In the genomic region with DNA sequence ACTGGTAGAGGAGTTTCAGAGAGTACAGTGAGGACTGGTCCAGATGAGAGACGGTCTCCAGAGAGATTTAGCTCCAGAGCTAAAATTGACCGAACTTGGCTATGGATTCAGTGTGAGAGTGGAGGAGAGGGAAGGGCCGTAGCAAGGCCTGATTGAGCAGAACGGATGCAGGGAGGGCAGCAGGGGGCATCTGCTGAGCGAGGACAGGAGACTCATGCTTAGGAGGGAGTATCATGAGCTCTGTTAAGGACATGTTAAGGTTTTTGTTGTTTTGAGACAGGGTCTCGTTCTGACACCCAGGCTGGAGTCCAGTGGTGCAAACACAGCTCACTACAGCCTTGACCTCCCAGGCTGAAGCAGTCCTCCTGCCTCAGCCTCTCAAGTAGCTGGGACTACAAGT, we compare ENCODE assay signal across 21 cellular contexts. TPM values are rescaled to one million over a fixed set of nuclear protein-coding genes. Genes with fewer than 3 reads are reported as not detected.
DNase-seq lines count a peak whose midpoint lies in the region; ATAC-seq and TF ChIP-seq lines count a peak whose summit lies in the region.
"Had no signal": no experiment of that assay in that cellular context is flagged by ENCODE, and none has a peak within 500 bp of the region (broad histone marks: within the 10 kb centered on the region; RNA-seq: fewer than 3 reads in every experiment).

No MANE protein-coding gene starts in this region.

- no peak for DNase-seq in activated naive CD4-positive, alpha-beta T cell treated with anti-CD3 and anti-CD28 coated beads, Interleukin-2, amount 50 U/mL, for 16 hours
- no peak for DNase-seq in T-helper 17 cell
- DNase-seq in chondrocyte (ENCODE audit: low spot score) = no peak
- no peak for DNase-seq in stimulated activated naive B cell treated with anti-CD40 and anti-IgM and Interleukin-4, amounts not matched to agents 10 μg/mL and 1 μg/mL and 100 μg/mL, for 72 hours
- DNase-seq in NCI-H2196 (lab: John Stamatoyannopoulos, UW; ENCODE audit: unreplicated experiment) = no peak
- DNase-seq in neuronal stem cell (ENCODE audit: low spot score) = no peak
- no peak for DNase-seq in activated gamma-delta T cell treated with Interleukin-2 at 50 U/mL for 16 hours
- DNase-seq: activated CD4-positive, alpha-beta T cell treated with anti-CD3 and anti-CD28 coated beads for 4 hours; Caco-2; central memory CD4-positive, alpha-beta T cell; midbrain; NCI-H1436 treated with DMSO at 0.1 percent for 48 hours; NCI-H2171; nucleus accumbens; retina; SK-N-SH had no signal

- no peak overlapping the region for H3K9ac ChIP-seq in neuronal stem cell (ENCODE audit: low read depth, low read length, poor library complexity)
- H3K9ac ChIP-seq: SK-N-SH had no signal

- no peak overlapping the region for H3K18ac ChIP-seq in neuronal stem cell (ENCODE audit: low read length)

- H3K9me3 ChIP-seq in T-helper 17 cell (ENCODE audit: control insufficient read depth, low read length, poor library complexity, severe bottlenecking) = no peaks in the 10 kb centered on the region
- H3K9me3 ChIP-seq in neuronal stem cell (replicated peaks in 1 of 2; ENCODE audit: control insufficient read depth in 2 of 2, insufficient read depth in 1 of 2, low read depth in 1 of 2, low read length in 2 of 2) = no peaks in the 10 kb centered on the region
- H3K9me3 ChIP-seq: Caco-2, esophagus muscularis mucosa, gastroesophageal sphincter, SK-N-SH, suprapubic skin had no signal

- no peaks in the 10 kb centered on the region for H3K9me3 Mint-ChIP-seq in activated naive CD4-positive, alpha-beta T cell treated with anti-CD3 and anti-CD28 coated beads, Interleukin-2, amount 50 U/mL, for 24 hours
- no peaks in the 10 kb centered on the region for H3K9me3 Mint-ChIP-seq in chondrocyte (ENCODE audit: low read depth)
- H3K9me3 Mint-ChIP-seq in stimulated activated naive B cell treated with anti-CD40 and anti-IgM and Interleukin-4, amounts not matched to agents 10 μg/mL and 1 μg/mL and 100 μg/mL, for 72 hours = peaks cover 0 to 2% of the 10 kb centered on the region in 2 donors

- no peaks in the 10 kb centered on the region for H3K27me3 Mint-ChIP-seq in activated naive CD4-positive, alpha-beta T cell treated with anti-CD3 and anti-CD28 coated beads, Interleukin-2, amount 50 U/mL, for 24 hours
- H3K27me3 Mint-ChIP-seq in T-helper 17 cell (no peaks in the 10 kb centered on the region), chondrocyte (ENCODE audit: low read depth) (no peaks in the 10 kb centered on the region)
- H3K27me3 Mint-ChIP-seq in stimulated activated naive B cell treated with anti-CD40 and anti-IgM and Interleukin-4, amounts not matched to agents 10 μg/mL and 1 μg/mL and 100 μg/mL, for 72 hours = no peaks in the 10 kb centered on the region

- H3K36me3 Mint-ChIP-seq in activated naive CD4-positive, alpha-beta T cell treated with anti-CD3 and anti-CD28 coated beads, Interleukin-2, amount 50 U/mL, for 24 hours = peaks cover 2% of the 10 kb centered on the region
- H3K36me3 Mint-ChIP-seq in T-helper 17 cell (ENCODE audit: low read depth) (peaks cover 5% of the 10 kb centered on the region), chondrocyte (ENCODE audit: low read depth) (peaks cover 14% of the 10 kb centered on the region)
- H3K36me3 Mint-ChIP-seq in stimulated activated naive B cell treated with anti-CD40 and anti-IgM and Interleukin-4, amounts not matched to agents 10 μg/mL and 1 μg/mL and 100 μg/mL, for 72 hours = peaks cover 26 to 45% of the 10 kb centered on the region in 2 donors

- H4K8ac ChIP-seq in neuronal stem cell (ENCODE audit: low read depth, low read length) = no peak overlapping the region

- no peaks in the 10 kb centered on the region for H3K27me3 ChIP-seq in neuronal stem cell (ENCODE audit: control insufficient read depth in 3 of 3, insufficient read depth in 3 of 3, low read depth in 1 of 3, low read length in 3 of 3)
- H3K27me3 ChIP-seq: suprapubic skin had no signal

- H3K36me3 ChIP-seq in neuronal stem cell (replicated peaks in 1 of 2; ENCODE audit: control insufficient read depth in 2 of 2, insufficient read depth in 2 of 2, low read length in 2 of 2) = peaks cover 34 to 50% of the 10 kb centered on the region in 2 donors

- H3K4me1 Mint-ChIP-seq in activated naive CD4-positive, alpha-beta T cell treated with anti-CD3 and anti-CD28 coated beads, Interleukin-2, amount 50 U/mL, for 24 hours = peaks cover 32% of the 10 kb centered on the region
- H3K4me1 Mint-ChIP-seq in T-helper 17 cell = peaks cover 38% of the 10 kb centered on the region
- H3K4me1 Mint-ChIP-seq in chondrocyte (ENCODE audit: low read depth) = peaks cover 29% of the 10 kb centered on the region
- H3K4me1 Mint-ChIP-seq in stimulated activated naive B cell treated with anti-CD40 and anti-IgM and Interleukin-4, amounts not matched to agents 10 μg/mL and 1 μg/mL and 100 μg/mL, for 72 hours = peaks cover 35 to 56% of the 10 kb centered on the region in 2 donors

- ATAC-seq in T-helper 17 cell = no peak
- ATAC-seq in stimulated activated naive B cell treated with anti-CD40 and anti-IgM and Interleukin-4, amounts not matched to agents 10 μg/mL and 1 μg/mL and 100 μg/mL, for 72 hours (replicated peaks) = no peak
- ATAC-seq: gastroesophageal sphincter had no signal

- no peak overlapping the region for H2BK5ac ChIP-seq in neuronal stem cell (ENCODE audit: low read length)

- H2BK120ac ChIP-seq in neuronal stem cell (ENCODE audit: low read depth, low read length) = no peak overlapping the region

- H3K4ac ChIP-seq in neuronal stem cell (ENCODE audit: low read length) = no peak overlapping the region

- H3K4me3 Mint-ChIP-seq in activated naive CD4-positive, alpha-beta T cell treated with anti-CD3 and anti-CD28 coated beads, Interleukin-2, amount 50 U/mL, for 24 hours = no peak overlapping the region
- H3K4me3 Mint-ChIP-seq in T-helper 17 cell = no peak overlapping the region
- H3K4me3 Mint-ChIP-seq in chondrocyte (ENCODE audit: unreplicated experiment) = no peak overlapping the region
- peak overlapping the region in 1 of 2 donors; percentile 1 for H3K4me3 Mint-ChIP-seq in stimulated activated naive B cell treated with anti-CD40 and anti-IgM and Interleukin-4, amounts not matched to agents 10 μg/mL and 1 μg/mL and 100 μg/mL, for 72 hours

- H2AFZ ChIP-seq in neuronal stem cell (ENCODE audit: low read length) = no peak overlapping the region

- no peak overlapping the region for H2BK12ac ChIP-seq in neuronal stem cell (ENCODE audit: low read length)

- peak overlapping the region; percentile 76 for H3K27ac Mint-ChIP-seq in activated naive CD4-positive, alpha-beta T cell treated with anti-CD3 and anti-CD28 coated beads, Interleukin-2, amount 50 U/mL, for 24 hours
- H3K27ac Mint-ChIP-seq in T-helper 17 cell (peak overlapping the region; percentile 77), chondrocyte (ENCODE audit: unreplicated experiment) (peak overlapping the region; percentile 73)
- H3K27ac Mint-ChIP-seq in stimulated activated naive B cell treated with anti-CD40 and anti-IgM and Interleukin-4, amounts not matched to agents 10 μg/mL and 1 μg/mL and 100 μg/mL, for 72 hours = peak overlapping the region; percentile 90

- no CpG with 5 or more reads among the region's 6 CpGs for WGBS in neuronal stem cell (ENCODE audit: extremely low coverage in 2 of 2, insufficient read length in 2 of 2, insufficient replicate concordance in 1 of 2), 2 donors

- peaks cover 0 to 4% of the 10 kb centered on the region in 2 donors for H3K4me1 ChIP-seq in neuronal stem cell (ENCODE audit: control insufficient read depth in 2 of 2, insufficient read depth in 1 of 2, low read depth in 1 of 2, low read length in 2 of 2)
- H3K4me1 ChIP-seq: Caco-2 had no signal

- TF ChIP-seq CTCF in chondrocyte (IDR thresholded peaks at IDR 0.05) = no peak

- H3K4me2 ChIP-seq in neuronal stem cell (ENCODE audit: insufficient read depth, low read length, poor library complexity, severe bottlenecking) = no peak overlapping the region
- H3K4me2 ChIP-seq: SK-N-SH had no signal

- H2BK15ac ChIP-seq in neuronal stem cell (ENCODE audit: low read length) = no peak overlapping the region

- no peak overlapping the region for H3K4me3 ChIP-seq in neuronal stem cell (ENCODE audit: low read length in 2 of 2)
- H3K4me3 ChIP-seq: esophagus muscularis mucosa, gastroesophageal sphincter, suprapubic skin had no signal

- no peak overlapping the region for H2AK5ac ChIP-seq in neuronal stem cell (ENCODE audit: low read depth, low read length)

- no peak overlapping the region for H4K91ac ChIP-seq in neuronal stem cell (ENCODE audit: low read depth, low read length, poor library complexity)

- peaks cover 4% of the 10 kb centered on the region for H3K79me1 ChIP-seq in neuronal stem cell (ENCODE audit: low read depth, low read length)

- H3K23ac ChIP-seq in neuronal stem cell (ENCODE audit: low read depth, low read length, poor library complexity) = no peak overlapping the region

- H3K27ac ChIP-seq in neuronal stem cell (replicated peaks; ENCODE audit: low read length) = no peak overlapping the region
- H3K27ac ChIP-seq: esophagus muscularis mucosa, gastroesophageal sphincter, suprapubic skin had no signal

- H3K14ac ChIP-seq in neuronal stem cell (ENCODE audit: low read length) = no peak overlapping the region

RNA-seq across cellular contexts. Expression of a gene that starts 7.7 kb away (rescaled TPM):
- under 1 TPM; 0.82 to 0.91 TPM for total RNA-seq in T-helper 17 cell
- total RNA-seq in chondrocyte = 0.82 TPM in 1 of 3 replicates, not detected in the others
- not detected for polyA plus RNA-seq in neuronal stem cell (2013, experiment 1 of 2)
- polyA plus RNA-seq in neuronal stem cell (2013, experiment 2 of 2) = not detected
- total RNA-seq: Caco-2 had no signal

RNA-seq across cellular contexts. Expression of a gene that starts 21.5 kb away (rescaled TPM):
- total RNA-seq in T-helper 17 cell (under 1 TPM in 1 of 2 donors, not detected in 1; 0.20 TPM), chondrocyte (not detected in 3 replicates)
- 0.03 TPM for polyA plus RNA-seq in neuronal stem cell (2013, experiment 1 of 2)
- polyA plus RNA-seq in neuronal stem cell (2013, experiment 2 of 2) = 0.03 TPM
- total RNA-seq: Caco-2, gastroesophageal sphincter, MCF 10A had no signal
- polyA plus RNA-seq: SK-N-SH had no signal

RNA-seq across cellular contexts. Expression of a gene that starts 23.1 kb away (rescaled TPM):
- total RNA-seq in T-helper 17 cell (100 to 1,000 TPM; 188 to 208 TPM), chondrocyte (39.9 to 47.4 TPM (median 41.5 TPM) in 3 replicates)
- polyA plus RNA-seq in neuronal stem cell (2013, experiment 1 of 2) = 40.7 TPM
- polyA plus RNA-seq in neuronal stem cell (2013, experiment 2 of 2) = 40.4 TPM

RNA-seq across cellular contexts. Expression of a gene that starts 38.0 kb away (rescaled TPM):
- total RNA-seq in T-helper 17 cell (10 to 100 TPM; 44.6 to 49.0 TPM), chondrocyte (24.3 to 29.0 TPM (median 24.5 TPM) in 3 replicates)
- polyA plus RNA-seq in neuronal stem cell (2013, experiment 1 of 2) = 16.2 TPM
- polyA plus RNA-seq in neuronal stem cell (2013, experiment 2 of 2) = 15.9 TPM

RNA-seq across cellular contexts. Expression of a gene that starts 56.3 kb away (rescaled TPM):
- total RNA-seq in T-helper 17 cell (not detected), chondrocyte (not detected in 3 replicates)
- polyA plus RNA-seq in neuronal stem cell (2013, experiment 1 of 2) = not detected
- polyA plus RNA-seq in neuronal stem cell (2013, experiment 2 of 2) = not detected
- total RNA-seq: Caco-2, esophagus muscularis mucosa, gastroesophageal sphincter, MCF 10A, suprapubic skin had no signal
- polyA plus RNA-seq: SK-N-SH had no signal
